ENCODE assay signal across 8 cellular contexts in the genomic region with DNA sequence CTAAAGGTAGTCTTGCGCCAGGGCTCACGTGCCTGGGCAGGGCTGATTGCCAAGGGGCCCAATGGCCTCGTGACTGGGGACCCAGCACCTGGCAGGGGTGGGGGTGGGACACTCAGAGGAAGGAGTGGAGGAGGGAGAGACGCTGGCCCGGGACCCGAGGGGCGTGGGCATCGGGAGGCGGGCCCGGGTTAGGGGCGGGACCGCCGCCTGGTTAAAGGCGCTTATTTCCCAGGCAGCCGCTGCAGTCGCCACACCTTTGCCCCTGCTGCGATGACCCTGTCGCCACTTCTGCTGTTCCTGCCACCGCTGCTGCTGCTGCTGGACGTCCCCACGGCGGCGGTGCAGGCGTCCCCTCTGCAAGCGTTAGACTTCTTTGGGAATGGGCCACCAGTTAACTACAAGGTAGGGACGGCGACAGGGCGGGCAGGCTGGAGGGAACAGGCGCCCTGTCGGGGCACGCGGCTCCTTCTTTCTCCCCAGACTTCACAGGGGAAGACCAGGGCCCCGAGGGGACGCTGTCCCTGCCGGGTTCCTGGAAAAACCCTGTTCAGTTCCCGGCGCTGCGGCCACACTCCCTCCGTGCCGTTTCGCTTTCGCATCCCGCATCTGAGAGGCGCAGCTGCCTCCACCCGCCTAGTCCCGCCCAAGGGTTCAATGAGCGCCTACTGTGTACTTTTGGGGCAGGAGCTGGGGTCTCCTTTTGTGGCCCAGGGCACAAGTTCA. TPM values are rescaled to one million over a fixed set of nuclear protein-coding genes. Genes with fewer than 3 reads are reported as not detected.
DNase-seq lines count a peak whose midpoint lies in the region; ATAC-seq and TF ChIP-seq lines count a peak whose summit lies in the region.

A gene (plus strand): TSS at position 242 of the 723 bp plus-strand sequence. CDS start 29 bp downstream, at position 271.

- no peaks in the 10 kb centered on the region for H3K9me3 ChIP-seq in muscle layer of duodenum (ENCODE audit: control insufficient read depth in 1 of 2, low read length in 2 of 2)
- H3K9me3 ChIP-seq in thymus (ENCODE audit: control insufficient read depth) = no peaks in the 10 kb centered on the region

- in situ Hi-C loops in GM13977 (cut with MboI; ENCODE audit: low pct_unique_long_range_greater_than_20kb, low sequenced_read_pairs, unreplicated experiment) = no loop called here

- H3K4me1 Mint-ChIP-seq in activated CD8-positive, alpha-beta T cell treated with anti-CD3 and anti-CD28 coated beads, Interleukin-2, amount 10 ng/mL, durations not matched to agents 7 days and 5 days (ENCODE audit: low read depth) = peaks cover 29% of the 10 kb centered on the region

- H3K9me3 Mint-ChIP-seq in activated CD8-positive, alpha-beta T cell treated with anti-CD3 and anti-CD28 coated beads, Interleukin-2, amount 10 ng/mL, durations not matched to agents 7 days and 5 days (ENCODE audit: insufficient read depth) = no peaks in the 10 kb centered on the region

- peaks cover 3 to 5% of the 10 kb centered on the region in 2 donors for H3K36me3 ChIP-seq in muscle layer of duodenum (ENCODE audit: control insufficient read depth in 1 of 2, insufficient read depth in 2 of 2, low read length in 2 of 2)
- peaks cover 14% of the 10 kb centered on the region for H3K36me3 ChIP-seq in thymus (ENCODE audit: control insufficient read depth, insufficient read depth)

- peak within 1 kb of the TSS; percentile 86 for H3K27ac Mint-ChIP-seq in activated CD8-positive, alpha-beta T cell treated with anti-CD3 and anti-CD28 coated beads, Interleukin-2, amount 10 ng/mL, durations not matched to agents 7 days and 5 days

- CTCF ChIA-PET in activated CD8-positive, alpha-beta T cell treated with anti-CD3 and anti-CD28 coated beads, Interleukin-2, amount 10 ng/mL, durations not matched to agents 7 days and 5 days (lab: Charles Lee) = interaction anchor here (0.7 to 1.3 kb wide), 6 partner anchors 8 to 61 kb away, joined by 3 to 10 read pairs (median 3); a partner anchor contains a TSS

- H3K27ac ChIP-seq in muscle layer of duodenum (ENCODE audit: low read length) (no peak within 1 kb of the TSS), thymus (ENCODE audit: low read depth) (peak within 1 kb of the TSS; percentile 36)

- H3K4me3 ChIP-seq in epithelial cell of proximal tubule (ENCODE audit: low read depth, low read length) = peak within 1 kb of the TSS; percentile 74
- peak within 1 kb of the TSS; percentile 83 to 87 for H3K4me3 ChIP-seq in muscle layer of duodenum (ENCODE audit: low read depth in 1 of 2, low read length in 2 of 2)
- H3K4me3 ChIP-seq in thymus (ENCODE audit: low read length) = peak within 1 kb of the TSS; percentile 48

- H3K4me1 ChIP-seq in muscle layer of duodenum (ENCODE audit: control insufficient read depth in 1 of 2, insufficient read depth in 2 of 2, low read length in 2 of 2) = peaks cover 3 to 6% of the 10 kb centered on the region in 2 donors
- peaks cover 5% of the 10 kb centered on the region for H3K4me1 ChIP-seq in thymus (ENCODE audit: control insufficient read depth, insufficient read depth, low read length)

- no peaks in the 10 kb centered on the region for H3K27me3 Mint-ChIP-seq in activated CD8-positive, alpha-beta T cell treated with anti-CD3 and anti-CD28 coated beads, Interleukin-2, amount 10 ng/mL, durations not matched to agents 7 days and 5 days (ENCODE audit: low read depth)

- WGBS in thymus = under 1% methylated on average over 47 of the region's 47 CpGs

- peak; percentile 95 for DNase-seq in 8988T
- peak; percentile 86 for DNase-seq in GM13977 (ENCODE audit: low spot score)
- DNase-seq in NCI-H345 treated with DMSO at 0.1 percent for 48 hours (lab: John Stamatoyannopoulos, UW; ENCODE audit: unreplicated experiment) = peak; percentile 33
- DNase-seq in activated CD8-positive, alpha-beta T cell treated with anti-CD3 and anti-CD28 coated beads, Interleukin-2, amount 10 ng/mL, durations not matched to agents 7 days and 5 days = peak; percentile 72
- no peak for DNase-seq in epithelial cell of proximal tubule (ENCODE audit: low read depth)

- TF ChIP-seq CTCF in GM13977 (IDR thresholded peaks at IDR 0.05; ENCODE audit: extremely low read depth, insufficient read depth, missing control alignments) (no peak), epithelial cell of proximal tubule (conservative IDR thresholded peaks at IDR 0.05; ENCODE audit: low read depth, low read length) (no peak)

- peak within 1 kb of the TSS; percentile 89 for H3K4me3 Mint-ChIP-seq in activated CD8-positive, alpha-beta T cell treated with anti-CD3 and anti-CD28 coated beads, Interleukin-2, amount 10 ng/mL, durations not matched to agents 7 days and 5 days

- ATAC-seq in HG02885 (IDR thresholded peaks at IDR 0.05; ENCODE audit: poor library complexity, unreplicated experiment) = peak; percentile 50
- ATAC-seq in activated CD8-positive, alpha-beta T cell treated with anti-CD3 and anti-CD28 coated beads, Interleukin-2, amount 10 ng/mL, durations not matched to agents 7 days and 5 days = peak; percentile 83

- POLR2A ChIA-PET in activated CD8-positive, alpha-beta T cell treated with anti-CD3 and anti-CD28 coated beads, Interleukin-2, amount 10 ng/mL, durations not matched to agents 7 days and 5 days (lab: Charles Lee) = interaction anchor here (0.5 to 1.2 kb wide), 3 partner anchors 16 to 266 kb away, joined by 3 to 4 read pairs (median 3); no protein-coding TSS in a partner anchor

- no peaks in the 10 kb centered on the region for H3K27me3 ChIP-seq in muscle layer of duodenum (ENCODE audit: low read depth, low read length)
- H3K27me3 ChIP-seq in thymus (ENCODE audit: control insufficient read depth, insufficient read depth) = peaks cover 2% of the 10 kb centered on the region

- H3K36me3 Mint-ChIP-seq in activated CD8-positive, alpha-beta T cell treated with anti-CD3 and anti-CD28 coated beads, Interleukin-2, amount 10 ng/mL, durations not matched to agents 7 days and 5 days (ENCODE audit: low read depth) = peaks cover 28% of the 10 kb centered on the region

RNA-seq across cellular contexts. Expression of the gene that starts here (rescaled TPM):
- 10 to 100 TPM; 67.4 to 72.3 TPM for total RNA-seq in activated CD8-positive, alpha-beta T cell treated with anti-CD3 and anti-CD28 coated beads, Interleukin-2, amount 10 ng/mL, durations not matched to agents 7 days and 5 days
- 10.1 and 11.3 TPM in 2 replicates for total RNA-seq in epithelial cell of proximal tubule
- 237 TPM for polyA plus RNA-seq in thymus
